ENCODE assay signal across 12 cellular contexts in the genomic region with DNA sequence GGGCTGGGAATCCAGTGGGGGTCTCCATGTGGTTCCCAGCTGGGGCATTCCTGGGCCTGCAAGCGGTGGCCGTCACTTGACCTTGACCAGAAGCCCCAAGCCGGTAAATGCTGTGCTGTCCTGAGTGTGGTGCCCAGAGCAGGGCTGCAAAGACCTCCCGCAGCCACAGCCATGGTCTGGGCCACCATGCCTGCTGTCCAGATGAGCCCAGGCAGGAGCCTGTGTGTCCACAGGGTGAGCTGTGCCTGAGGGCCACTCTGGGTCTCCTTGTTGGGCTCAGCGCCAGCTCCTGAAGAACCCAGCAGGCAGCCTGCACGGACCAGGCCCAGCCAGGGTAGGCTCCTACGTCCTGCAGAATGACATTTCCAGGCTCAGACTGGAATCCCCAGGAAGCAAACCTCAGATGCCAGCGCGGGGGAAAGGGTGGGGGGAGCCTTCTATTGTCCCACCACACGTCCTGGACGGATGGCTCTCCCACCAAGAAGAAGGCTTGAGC.
A peak's percentile ranks its signal among the peaks of the same experiment; 100 is the strongest.
DNase-seq lines count a peak whose midpoint lies in the region; ATAC-seq and TF ChIP-seq lines count a peak whose summit lies in the region.
"Had no signal": no experiment of that assay in that cellular context is flagged by ENCODE, and none has a peak within 500 bp of the region (broad histone marks: within the 10 kb centered on the region; RNA-seq: fewer than 3 reads in every experiment).

No MANE protein-coding gene starts in this region.

- H3K36me3 ChIP-seq in endodermal cell (ENCODE audit: control insufficient read depth, insufficient read depth, low read length) (no peaks in the 10 kb centered on the region), GM23338 (ENCODE audit: insufficient read depth) (no peaks in the 10 kb centered on the region), trophoblast cell (ENCODE audit: control insufficient read depth in 1 of 2, insufficient read depth in 2 of 2, low read length in 2 of 2) (no peaks in the 10 kb centered on the region), OCI-LY7 (ENCODE audit: insufficient read depth, low read length) (no peaks in the 10 kb centered on the region)

- H2BK20ac ChIP-seq in H9 (ENCODE audit: low read depth, low read length, poor library complexity, severe bottlenecking) = no peak overlapping the region

- H2BK120ac ChIP-seq in H9 (ENCODE audit: low read depth, low read length, poor library complexity, severe bottlenecking) = no peak overlapping the region
- no peak overlapping the region for H2BK120ac ChIP-seq in trophoblast cell (ENCODE audit: insufficient read depth, low read length, poor library complexity)

- POLR2A ChIA-PET in OCI-LY7 (lab: Charles Lee) = no interaction called here

- H3K9me3 ChIP-seq in H9 (ENCODE audit: control insufficient read depth, low read depth, low read length) (no peaks in the 10 kb centered on the region), endodermal cell (ENCODE audit: control insufficient read depth, low read length) (no peaks in the 10 kb centered on the region), trophoblast cell (ENCODE audit: insufficient read depth, low read depth, low read length) (peaks cover 4% of the 10 kb centered on the region), OCI-LY7 (ENCODE audit: low read length) (no peaks in the 10 kb centered on the region)

- WGBS in H9 (ENCODE audit: extremely low coverage, insufficient read length, low lambda C conversion rate) = no CpG with 5 or more reads among the region's 11 CpGs
- WGBS in endodermal cell (ENCODE audit: insufficient coverage in 1 of 2, insufficient read length in 1 of 2), 2 experiments = 79 to 89% methylated on average over 10 to 11 of the region's 11 CpGs
- no CpG with 5 or more reads among the region's 11 CpGs for WGBS in trophoblast cell (ENCODE audit: extremely low coverage, insufficient coverage, insufficient read length)

- BruUV-seq in OCI-LY7 (replicated peaks; lab: Mats Ljungman, UMichigan) = no TSS peak

- H4K5ac ChIP-seq in H9 (ENCODE audit: insufficient read length, low read depth, low read length) = no peak overlapping the region

- DNase-seq in AG20443 (ENCODE audit: low spot score) (peak; percentile 9), H9 (peak; percentile 22), endodermal cell (peak; percentile 56), omental fat pad (ENCODE audit: low spot score) (peak; percentile 3), GM23338 (ENCODE audit: low spot score) (no peak), trophoblast cell (no peak), OCI-LY7 (ENCODE audit: low spot score) (no peak)
- DNase-seq: NCI-H1930, SHP77 treated with DMSO at 0.1 percent for 48 hours had no signal

- TF ChIP-seq CTCF in H9 (conservative IDR thresholded peaks at IDR 0.05) (no peak), endodermal cell (conservative IDR thresholded peaks at IDR 0.05) (no peak), omental fat pad (IDR thresholded peaks at IDR 0.05) (no peak), GM23338 (conservative IDR thresholded peaks at IDR 0.05; ENCODE audit: low read depth in 2 of 2) (no peak), OCI-LY7 (conservative IDR thresholded peaks at IDR 0.05; ENCODE audit: low read length) (no peak)

- CTCF ChIA-PET in OCI-LY7 (lab: Charles Lee; ENCODE audit: unreplicated experiment) = no interaction called here

- H4K91ac ChIP-seq in H9 (ENCODE audit: insufficient read length, low read depth, low read length) (no peak overlapping the region), trophoblast cell (ENCODE audit: low read depth, low read length) (no peak overlapping the region)

- no peak overlapping the region for H2BK15ac ChIP-seq in H9 (ENCODE audit: low read depth, low read length)

- H2AK5ac ChIP-seq in H9 (ENCODE audit: insufficient read length, low read length) (no peak overlapping the region), trophoblast cell (ENCODE audit: low read length) (no peak overlapping the region)

- H3K4me1 ChIP-seq in H9 (ENCODE audit: insufficient read depth, low read length) (no peaks in the 10 kb centered on the region), endodermal cell (ENCODE audit: control insufficient read depth, insufficient read depth, low read length) (peaks cover 7% of the 10 kb centered on the region), GM23338 (ENCODE audit: insufficient read depth) (no peaks in the 10 kb centered on the region), trophoblast cell (ENCODE audit: control insufficient read depth in 1 of 2, insufficient read depth in 2 of 2, low read length in 2 of 2) (peaks cover 2 to 3% of the 10 kb centered on the region in 2 experiments), OCI-LY7 (ENCODE audit: insufficient read depth, low read length, poor library complexity, severe bottlenecking) (no peaks in the 10 kb centered on the region)

- H3K23ac ChIP-seq in H9 (ENCODE audit: insufficient read length, low read depth, low read length) (no peak overlapping the region), trophoblast cell (ENCODE audit: low read length) (no peak overlapping the region)

- intact Hi-C loops in OCI-LY7 (cut with micrococcal nuclease; ENCODE audit: unreplicated experiment) = no loop called here

- H3K4me3 ChIP-seq in endodermal cell (ENCODE audit: low read length) = no peak overlapping the region
- no peak overlapping the region for H3K4me3 ChIP-seq in GM23338
- no peak overlapping the region for H3K4me3 ChIP-seq in trophoblast cell (ENCODE audit: low read depth, low read length)
- H3K4me3 ChIP-seq in OCI-LY7 (ENCODE audit: low read depth, low read length, poor library complexity, severe bottlenecking) = no peak overlapping the region

- H3F3A ChIP-seq in GM23338 (replicated peaks; ENCODE audit: low read depth) = no peaks in the 10 kb centered on the region

- H3K27ac ChIP-seq in H9 (ENCODE audit: insufficient read length, low read depth, low read length) = no peak overlapping the region
- no peak overlapping the region for H3K27ac ChIP-seq in endodermal cell (ENCODE audit: low read depth, low read length)
- no peak overlapping the region for H3K27ac ChIP-seq in GM23338 (ENCODE audit: low read depth)
- no peak overlapping the region for H3K27ac ChIP-seq in trophoblast cell (ENCODE audit: low read depth, low read length)
- no peak overlapping the region for H3K27ac ChIP-seq in OCI-LY7 (ENCODE audit: low read depth, low read length, poor library complexity, severe bottlenecking)
- H3K27ac ChIP-seq: KMS-11 had no signal

- H3K27me3 ChIP-seq in H9 (ENCODE audit: insufficient read depth, low read length) = peaks cover 10% of the 10 kb centered on the region; the same call in 1 of the 2 replicates
- H3K27me3 ChIP-seq in endodermal cell (ENCODE audit: control insufficient read depth, insufficient read depth, low read length, poor library complexity, severe bottlenecking) = peaks cover 17% of the 10 kb centered on the region
- peaks cover 36% of the 10 kb centered on the region for H3K27me3 ChIP-seq in GM23338 (ENCODE audit: insufficient read depth)
- no peaks in the 10 kb centered on the region for H3K27me3 ChIP-seq in trophoblast cell (ENCODE audit: insufficient read depth, low read length)

- H2BK5ac ChIP-seq in H9 (ENCODE audit: insufficient read length, low read length) (no peak overlapping the region), trophoblast cell (ENCODE audit: low read depth, low read length, poor library complexity) (no peak overlapping the region)

- no peak overlapping the region for H3K56ac ChIP-seq in H9 (ENCODE audit: insufficient read length, low read depth, low read length)

- no peak for ATAC-seq in omental fat pad (ENCODE audit: low FRiP score)
- no peak for ATAC-seq in GM23338
- no peak for ATAC-seq in GM18502 (IDR thresholded peaks at IDR 0.05; ENCODE audit: poor library complexity, unreplicated experiment)

- H3K27me3 Mint-ChIP-seq in H9 (ENCODE audit: low read depth) = peaks cover 59% of the 10 kb centered on the region
- H3K27me3 Mint-ChIP-seq in endodermal cell (ENCODE audit: insufficient read depth) = peaks cover 50% of the 10 kb centered on the region
- H3K27me3 Mint-ChIP-seq in GM23338 (ENCODE audit: insufficient read depth, low read depth, poor library complexity) = peaks cover 52% of the 10 kb centered on the region
- H3K27me3 Mint-ChIP-seq: CD4-positive, alpha-beta T cell had no signal

- no peak overlapping the region for H3K4ac ChIP-seq in H9 (ENCODE audit: low read depth, low read length)
- H3K4ac ChIP-seq in trophoblast cell (ENCODE audit: low read depth, low read length) = no peak overlapping the region

- no peak overlapping the region for H2AFZ ChIP-seq in H9 (ENCODE audit: low read length)
- H2AFZ ChIP-seq in GM23338 = no peak overlapping the region
- no peak overlapping the region for H2AFZ ChIP-seq in trophoblast cell (ENCODE audit: insufficient read depth, low read length, poor library complexity)
- H2AFZ ChIP-seq in OCI-LY7 (ENCODE audit: low read length) = no peak overlapping the region

- H3K36me3 Mint-ChIP-seq in H9 (ENCODE audit: insufficient read depth in 1 of 3, low read depth in 3 of 3) (no peaks in the 10 kb centered on the region), endodermal cell (ENCODE audit: low read depth) (no peaks in the 10 kb centered on the region), GM23338 (ENCODE audit: low read depth) (no peaks in the 10 kb centered on the region)

- H3K79me1 ChIP-seq in H9 (ENCODE audit: insufficient read depth, low read depth, low read length, poor library complexity, severe bottlenecking) (no peaks in the 10 kb centered on the region), trophoblast cell (ENCODE audit: low read length) (no peaks in the 10 kb centered on the region)

- H3K27ac Mint-ChIP-seq in H9 (no peak overlapping the region), endodermal cell (no peak overlapping the region), GM23338 (no peak overlapping the region)
- H3K27ac Mint-ChIP-seq: CD4-positive, alpha-beta T cell had no signal

- H4K8ac ChIP-seq in H9 (replicated peaks; ENCODE audit: insufficient read length, low read depth, low read length) (no peak overlapping the region), trophoblast cell (ENCODE audit: low read depth, low read length) (no peak overlapping the region)

- no peaks in the 10 kb centered on the region for H3K23me2 ChIP-seq in H9 (ENCODE audit: insufficient read length, low read depth, low read length, poor library complexity, severe bottlenecking)

- H3K18ac ChIP-seq in H9 (ENCODE audit: insufficient read length, low read depth, low read length) (no peak overlapping the region), trophoblast cell (ENCODE audit: low read length) (no peak overlapping the region)

- H3K4me3 Mint-ChIP-seq in H9 = no peak overlapping the region
- H3K4me3 Mint-ChIP-seq in endodermal cell = no peak overlapping the region
- no peak overlapping the region for H3K4me3 Mint-ChIP-seq in GM23338
- H3K4me3 Mint-ChIP-seq: CD4-positive, alpha-beta T cell had no signal

- H3K9ac ChIP-seq in H9 (ENCODE audit: extremely low read depth, insufficient read length, low read length) = no peak overlapping the region
- H3K9ac ChIP-seq in endodermal cell (ENCODE audit: extremely low read depth, low read length, poor library complexity, severe bottlenecking) = no peak overlapping the region
- H3K9ac ChIP-seq in trophoblast cell (ENCODE audit: low read length) = no peak overlapping the region
- H3K9ac ChIP-seq: KMS-11 had no signal

- H3K79me2 ChIP-seq in H9 (ENCODE audit: insufficient read depth, low read length) (no peaks in the 10 kb centered on the region), GM23338 (replicated peaks; ENCODE audit: insufficient read depth) (no peaks in the 10 kb centered on the region), trophoblast cell (ENCODE audit: control insufficient read depth, insufficient read depth, low read length, poor library complexity) (no peaks in the 10 kb centered on the region), OCI-LY7 (ENCODE audit: insufficient read depth, low read depth, low read length) (no peaks in the 10 kb centered on the region)

- H3K9me2 ChIP-seq in GM23338 (ENCODE audit: insufficient read depth) (no peaks in the 10 kb centered on the region), OCI-LY7 (ENCODE audit: insufficient read depth, low read length) (no peaks in the 10 kb centered on the region)

- H4K12ac ChIP-seq in trophoblast cell (ENCODE audit: low read depth, low read length) = no peak overlapping the region

- H3K14ac ChIP-seq in H9 (ENCODE audit: insufficient read depth, low read length) (no peak overlapping the region), trophoblast cell (ENCODE audit: low read length) (no peak overlapping the region)

- no peak overlapping the region for H3K4me2 ChIP-seq in H9 (ENCODE audit: insufficient read depth, insufficient read length, low read length)
- no peak overlapping the region for H3K4me2 ChIP-seq in GM23338
- no peak overlapping the region for H3K4me2 ChIP-seq in trophoblast cell (ENCODE audit: low read length)
- no peak overlapping the region for H3K4me2 ChIP-seq in OCI-LY7 (ENCODE audit: low read length)
- H3K4me2 ChIP-seq: KMS-11 had no signal

- no peak overlapping the region for H3T11ph ChIP-seq in H9 (ENCODE audit: low read length)

- H4K20me1 ChIP-seq in H9 (ENCODE audit: control insufficient read depth, insufficient read depth, insufficient read length) (no peaks in the 10 kb centered on the region), GM23338 (replicated peaks; ENCODE audit: insufficient read depth) (no peaks in the 10 kb centered on the region), OCI-LY7 (ENCODE audit: insufficient read depth, low read length) (no peaks in the 10 kb centered on the region)

- H3K9me3 Mint-ChIP-seq in H9 = no peaks in the 10 kb centered on the region
- no peaks in the 10 kb centered on the region for H3K9me3 Mint-ChIP-seq in endodermal cell
- no peaks in the 10 kb centered on the region for H3K9me3 Mint-ChIP-seq in GM23338
- H3K9me3 Mint-ChIP-seq: CD4-positive, alpha-beta T cell had no signal

- no peak overlapping the region for H2BK12ac ChIP-seq in H9 (ENCODE audit: insufficient read length, low read depth, low read length)
- no peak overlapping the region for H2BK12ac ChIP-seq in trophoblast cell (ENCODE audit: low read length)

- H3K4me1 Mint-ChIP-seq in H9 (peaks cover 2 to 5% of the 10 kb centered on the region in 2 experiments; a peak in 2 of 4 replicates), endodermal cell (peaks cover 6% of the 10 kb centered on the region), GM23338 (no peaks in the 10 kb centered on the region)

Comparison
In these comparisons a context has a peak if more than half of its experiments do, and no peak if none do; other contexts are left out.
1. DNase-seq: peak in AG20443 (single experiment), H9 (single experiment), endodermal cell (single experiment) and omental fat pad (single experiment); none in GM23338 (single experiment), trophoblast cell (0 of 2) and OCI-LY7 (single experiment).